ENCODE assay signal across 1 cellular context in the genomic region with DNA sequence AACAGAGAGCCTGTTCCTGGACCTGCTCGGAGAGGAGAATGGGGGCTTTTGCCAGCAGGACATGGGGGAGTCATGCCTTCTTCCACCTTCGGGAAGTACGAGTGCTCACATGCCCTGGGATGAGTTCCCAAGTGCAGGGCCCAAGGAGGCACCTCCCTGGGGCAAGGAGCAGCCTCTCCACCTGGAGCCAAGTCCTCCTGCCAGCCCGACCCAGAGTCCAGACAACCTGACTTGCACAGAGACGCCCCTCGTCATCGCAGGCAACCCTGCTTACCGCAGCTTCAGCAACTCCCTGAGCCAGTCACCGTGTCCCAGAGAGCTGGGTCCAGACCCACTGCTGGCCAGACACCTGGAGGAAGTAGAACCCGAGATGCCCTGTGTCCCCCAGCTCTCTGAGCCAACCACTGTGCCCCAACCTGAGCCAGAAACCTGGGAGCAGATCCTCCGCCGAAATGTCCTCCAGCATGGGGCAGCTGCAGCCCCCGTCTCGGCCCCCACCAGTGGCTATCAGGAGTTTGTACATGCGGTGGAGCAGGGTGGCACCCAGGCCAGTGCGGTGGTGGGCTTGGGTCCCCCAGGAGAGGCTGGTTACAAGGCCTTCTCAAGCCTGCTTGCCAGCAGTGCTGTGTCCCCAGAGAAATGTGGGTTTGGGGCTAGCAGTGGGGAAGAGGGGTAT.
TF ChIP-seq lines count a peak whose summit lies in the region.

No MANE protein-coding gene starts in this region.

TF ChIP-seq in HepG2, 621 proteins besides CTCF, POLR2A, EP300 and RAD21:
- TF ChIP-seq, protein P1, sequence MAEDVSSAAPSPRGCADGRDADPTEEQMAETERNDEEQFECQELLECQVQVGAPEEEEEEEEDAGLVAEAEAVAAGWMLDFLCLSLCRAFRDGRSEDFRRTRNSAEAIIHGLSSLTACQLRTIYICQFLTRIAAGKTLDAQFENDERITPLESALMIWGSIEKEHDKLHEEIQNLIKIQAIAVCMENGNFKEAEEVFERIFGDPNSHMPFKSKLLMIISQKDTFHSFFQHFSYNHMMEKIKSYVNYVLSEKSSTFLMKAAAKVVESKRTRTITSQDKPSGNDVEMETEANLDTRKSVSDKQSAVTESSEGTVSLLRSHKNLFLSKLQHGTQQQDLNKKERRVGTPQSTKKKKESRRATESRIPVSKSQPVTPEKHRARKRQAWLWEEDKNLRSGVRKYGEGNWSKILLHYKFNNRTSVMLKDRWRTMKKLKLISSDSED (CRISPR knock-in tag; IDR thresholded peaks at IDR 0.05), result no peak
- TF ChIP-seq FOXP1 (IDR thresholded peaks at IDR 0.05), result no peak
- no peak for TF ChIP-seq FOXP1 (CRISPR knock-in tag; IDR thresholded peaks at IDR 0.05)
- TF ChIP-seq TP53 (CRISPR knock-in tag; conservative IDR thresholded peaks at IDR 0.05), result no peak
- TF ChIP-seq, protein P2, sequence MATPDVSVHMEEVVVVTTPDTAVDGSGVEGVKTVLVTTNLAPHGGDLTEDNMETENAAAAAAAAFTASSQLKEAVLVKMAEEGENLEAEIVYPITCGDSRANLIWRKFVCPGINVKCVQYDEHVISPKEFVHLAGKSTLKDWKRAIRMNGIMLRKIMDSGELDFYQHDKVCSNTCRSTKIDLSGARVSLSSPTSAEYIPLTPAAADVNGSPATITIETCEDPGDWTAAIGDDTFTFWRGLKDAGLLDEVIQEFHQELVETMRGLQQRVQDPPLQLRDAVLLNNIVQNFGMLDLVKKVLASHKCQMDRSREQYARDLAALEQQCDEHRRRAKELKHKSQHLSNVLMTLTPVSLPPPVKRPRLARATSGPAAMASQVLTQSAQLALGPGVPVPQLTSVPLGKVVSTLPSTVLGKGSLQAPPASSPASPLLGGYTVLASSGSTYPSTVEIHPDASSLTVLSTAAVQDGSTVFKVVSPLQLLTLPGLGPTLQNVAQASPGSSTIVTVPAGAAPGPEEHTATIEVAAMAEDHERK (CRISPR knock-in tag; IDR thresholded peaks at IDR 0.05; ENCODE audit: low read depth), result no peak
- TF ChIP-seq ZNF777 (CRISPR knock-in tag; IDR thresholded peaks at IDR 0.05), result no peak
- TF ChIP-seq, protein P3, sequence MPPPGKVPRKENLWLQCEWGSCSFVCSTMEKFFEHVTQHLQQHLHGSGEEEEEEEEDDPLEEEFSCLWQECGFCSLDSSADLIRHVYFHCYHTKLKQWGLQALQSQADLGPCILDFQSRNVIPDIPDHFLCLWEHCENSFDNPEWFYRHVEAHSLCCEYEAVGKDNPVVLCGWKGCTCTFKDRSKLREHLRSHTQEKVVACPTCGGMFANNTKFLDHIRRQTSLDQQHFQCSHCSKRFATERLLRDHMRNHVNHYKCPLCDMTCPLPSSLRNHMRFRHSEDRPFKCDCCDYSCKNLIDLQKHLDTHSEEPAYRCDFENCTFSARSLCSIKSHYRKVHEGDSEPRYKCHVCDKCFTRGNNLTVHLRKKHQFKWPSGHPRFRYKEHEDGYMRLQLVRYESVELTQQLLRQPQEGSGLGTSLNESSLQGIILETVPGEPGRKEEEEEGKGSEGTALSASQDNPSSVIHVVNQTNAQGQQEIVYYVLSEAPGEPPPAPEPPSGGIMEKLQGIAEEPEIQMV (CRISPR knock-in tag; IDR thresholded peaks at IDR 0.05; ENCODE audit: low read depth), result no peak
- no peak for TF ChIP-seq ZC3H13 (CRISPR knock-in tag; IDR thresholded peaks at IDR 0.05)
- 0 out of 2 replicates have a peak, but pooled peaks have one; percentile 20 for TF ChIP-seq ZNF788 (CRISPR knock-in tag; IDR thresholded peaks at IDR 0.05; ENCODE audit: borderline replicate concordance)
- TF ChIP-seq IRX3 (CRISPR knock-in tag; IDR thresholded peaks at IDR 0.05; ENCODE audit: borderline replicate concordance, low read depth), result no peak
- no peak for TF ChIP-seq ZNF124 (CRISPR knock-in tag; IDR thresholded peaks at IDR 0.05)
- TF ChIP-seq HNRNPUL1 (IDR thresholded peaks at IDR 0.05; ENCODE audit: low read depth, low read length), result no peak
- TF ChIP-seq CENPX (CRISPR knock-in tag; IDR thresholded peaks at IDR 0.05), result no peak
- 0 out of 2 replicates have a peak, but pooled peaks have one; percentile 16 for TF ChIP-seq ZNF274 (CRISPR knock-in tag; IDR thresholded peaks at IDR 0.05)
- TF ChIP-seq, protein P4, sequence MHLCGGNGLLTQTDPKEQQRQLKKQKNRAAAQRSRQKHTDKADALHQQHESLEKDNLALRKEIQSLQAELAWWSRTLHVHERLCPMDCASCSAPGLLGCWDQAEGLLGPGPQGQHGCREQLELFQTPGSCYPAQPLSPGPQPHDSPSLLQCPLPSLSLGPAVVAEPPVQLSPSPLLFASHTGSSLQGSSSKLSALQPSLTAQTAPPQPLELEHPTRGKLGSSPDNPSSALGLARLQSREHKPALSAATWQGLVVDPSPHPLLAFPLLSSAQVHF (CRISPR knock-in tag; IDR thresholded peaks at IDR 0.05), result no peak
- no peak for TF ChIP-seq JDP2 (CRISPR knock-in tag; IDR thresholded peaks at IDR 0.05; ENCODE audit: borderline replicate concordance)
- no peak for TF ChIP-seq SALL2 (CRISPR knock-in tag; IDR thresholded peaks at IDR 0.05)
- no peak for TF ChIP-seq HOXA9 (CRISPR knock-in tag; IDR thresholded peaks at IDR 0.05; ENCODE audit: borderline replicate concordance)
- TF ChIP-seq NFRKB (IDR thresholded peaks at IDR 0.05), result no peak
- TF ChIP-seq, protein P5, sequence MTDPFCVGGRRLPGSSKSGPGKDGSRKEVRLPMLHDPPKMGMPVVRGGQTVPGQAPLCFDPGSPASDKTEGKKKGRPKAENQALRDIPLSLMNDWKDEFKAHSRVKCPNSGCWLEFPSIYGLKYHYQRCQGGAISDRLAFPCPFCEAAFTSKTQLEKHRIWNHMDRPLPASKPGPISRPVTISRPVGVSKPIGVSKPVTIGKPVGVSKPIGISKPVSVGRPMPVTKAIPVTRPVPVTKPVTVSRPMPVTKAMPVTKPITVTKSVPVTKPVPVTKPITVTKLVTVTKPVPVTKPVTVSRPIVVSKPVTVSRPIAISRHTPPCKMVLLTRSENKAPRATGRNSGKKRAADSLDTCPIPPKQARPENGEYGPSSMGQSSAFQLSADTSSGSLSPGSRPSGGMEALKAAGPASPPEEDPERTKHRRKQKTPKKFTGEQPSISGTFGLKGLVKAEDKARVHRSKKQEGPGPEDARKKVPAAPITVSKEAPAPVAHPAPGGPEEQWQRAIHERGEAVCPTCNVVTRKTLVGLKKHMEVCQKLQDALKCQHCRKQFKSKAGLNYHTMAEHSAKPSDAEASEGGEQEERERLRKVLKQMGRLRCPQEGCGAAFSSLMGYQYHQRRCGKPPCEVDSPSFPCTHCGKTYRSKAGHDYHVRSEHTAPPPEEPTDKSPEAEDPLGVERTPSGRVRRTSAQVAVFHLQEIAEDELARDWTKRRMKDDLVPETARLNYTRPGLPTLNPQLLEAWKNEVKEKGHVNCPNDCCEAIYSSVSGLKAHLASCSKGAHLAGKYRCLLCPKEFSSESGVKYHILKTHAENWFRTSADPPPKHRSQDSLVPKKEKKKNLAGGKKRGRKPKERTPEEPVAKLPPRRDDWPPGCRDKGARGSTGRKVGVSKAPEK (CRISPR knock-in tag; IDR thresholded peaks at IDR 0.05; ENCODE audit: borderline replicate concordance), result no peak
- TF ChIP-seq, protein P6, sequence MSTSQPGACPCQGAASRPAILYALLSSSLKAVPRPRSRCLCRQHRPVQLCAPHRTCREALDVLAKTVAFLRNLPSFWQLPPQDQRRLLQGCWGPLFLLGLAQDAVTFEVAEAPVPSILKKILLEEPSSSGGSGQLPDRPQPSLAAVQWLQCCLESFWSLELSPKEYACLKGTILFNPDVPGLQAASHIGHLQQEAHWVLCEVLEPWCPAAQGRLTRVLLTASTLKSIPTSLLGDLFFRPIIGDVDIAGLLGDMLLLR (CRISPR knock-in tag; IDR thresholded peaks at IDR 0.05), result 0 out of 2 replicates have a peak, but pooled peaks have one; percentile 42
- TF ChIP-seq NBN (conservative IDR thresholded peaks at IDR 0.05), result no peak
- no peak for TF ChIP-seq SUZ12 (IDR thresholded peaks at IDR 0.05; ENCODE audit: low read depth, low read length)
- TF ChIP-seq BRD4 (CRISPR knock-in tag; IDR thresholded peaks at IDR 0.05), result no peak
- no peak for TF ChIP-seq STAT5B (CRISPR knock-in tag; IDR thresholded peaks at IDR 0.05)
- no peak for TF ChIP-seq ZSCAN21 (CRISPR knock-in tag; IDR thresholded peaks at IDR 0.05; ENCODE audit: borderline replicate concordance)
- TF ChIP-seq WIZ (CRISPR knock-in tag; IDR thresholded peaks at IDR 0.05), result no peak
- TF ChIP-seq AGO2 (optimal IDR thresholded peaks at IDR 0.05; ENCODE audit: low read depth, low read length), result peak; percentile 33
- no peak for TF ChIP-seq ZNF878 (CRISPR knock-in tag; IDR thresholded peaks at IDR 0.05)
- TF ChIP-seq KDM1A (CRISPR knock-in tag; IDR thresholded peaks at IDR 0.05), result no peak
- TF ChIP-seq HHEX (CRISPR knock-in tag; IDR thresholded peaks at IDR 0.05), result no peak
- no peak for TF ChIP-seq ZBTB21 (CRISPR knock-in tag; IDR thresholded peaks at IDR 0.05)
- no peak for TF ChIP-seq GZF1 (CRISPR knock-in tag; IDR thresholded peaks at IDR 0.05)
- TF ChIP-seq ZNF282 (IDR thresholded peaks at IDR 0.05; ENCODE audit: partially characterized antibody), result no peak
- TF ChIP-seq, protein P7, sequence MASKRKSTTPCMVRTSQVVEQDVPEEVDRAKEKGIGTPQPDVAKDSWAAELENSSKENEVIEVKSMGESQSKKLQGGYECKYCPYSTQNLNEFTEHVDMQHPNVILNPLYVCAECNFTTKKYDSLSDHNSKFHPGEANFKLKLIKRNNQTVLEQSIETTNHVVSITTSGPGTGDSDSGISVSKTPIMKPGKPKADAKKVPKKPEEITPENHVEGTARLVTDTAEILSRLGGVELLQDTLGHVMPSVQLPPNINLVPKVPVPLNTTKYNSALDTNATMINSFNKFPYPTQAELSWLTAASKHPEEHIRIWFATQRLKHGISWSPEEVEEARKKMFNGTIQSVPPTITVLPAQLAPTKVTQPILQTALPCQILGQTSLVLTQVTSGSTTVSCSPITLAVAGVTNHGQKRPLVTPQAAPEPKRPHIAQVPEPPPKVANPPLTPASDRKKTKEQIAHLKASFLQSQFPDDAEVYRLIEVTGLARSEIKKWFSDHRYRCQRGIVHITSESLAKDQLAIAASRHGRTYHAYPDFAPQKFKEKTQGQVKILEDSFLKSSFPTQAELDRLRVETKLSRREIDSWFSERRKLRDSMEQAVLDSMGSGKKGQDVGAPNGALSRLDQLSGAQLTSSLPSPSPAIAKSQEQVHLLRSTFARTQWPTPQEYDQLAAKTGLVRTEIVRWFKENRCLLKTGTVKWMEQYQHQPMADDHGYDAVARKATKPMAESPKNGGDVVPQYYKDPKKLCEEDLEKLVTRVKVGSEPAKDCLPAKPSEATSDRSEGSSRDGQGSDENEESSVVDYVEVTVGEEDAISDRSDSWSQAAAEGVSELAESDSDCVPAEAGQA (IDR thresholded peaks at IDR 0.05; ENCODE audit: low read depth), result no peak
- TF ChIP-seq, protein P7 (CRISPR knock-in tag; IDR thresholded peaks at IDR 0.05; ENCODE audit: borderline replicate concordance), result no peak
- TF ChIP-seq, protein P8, sequence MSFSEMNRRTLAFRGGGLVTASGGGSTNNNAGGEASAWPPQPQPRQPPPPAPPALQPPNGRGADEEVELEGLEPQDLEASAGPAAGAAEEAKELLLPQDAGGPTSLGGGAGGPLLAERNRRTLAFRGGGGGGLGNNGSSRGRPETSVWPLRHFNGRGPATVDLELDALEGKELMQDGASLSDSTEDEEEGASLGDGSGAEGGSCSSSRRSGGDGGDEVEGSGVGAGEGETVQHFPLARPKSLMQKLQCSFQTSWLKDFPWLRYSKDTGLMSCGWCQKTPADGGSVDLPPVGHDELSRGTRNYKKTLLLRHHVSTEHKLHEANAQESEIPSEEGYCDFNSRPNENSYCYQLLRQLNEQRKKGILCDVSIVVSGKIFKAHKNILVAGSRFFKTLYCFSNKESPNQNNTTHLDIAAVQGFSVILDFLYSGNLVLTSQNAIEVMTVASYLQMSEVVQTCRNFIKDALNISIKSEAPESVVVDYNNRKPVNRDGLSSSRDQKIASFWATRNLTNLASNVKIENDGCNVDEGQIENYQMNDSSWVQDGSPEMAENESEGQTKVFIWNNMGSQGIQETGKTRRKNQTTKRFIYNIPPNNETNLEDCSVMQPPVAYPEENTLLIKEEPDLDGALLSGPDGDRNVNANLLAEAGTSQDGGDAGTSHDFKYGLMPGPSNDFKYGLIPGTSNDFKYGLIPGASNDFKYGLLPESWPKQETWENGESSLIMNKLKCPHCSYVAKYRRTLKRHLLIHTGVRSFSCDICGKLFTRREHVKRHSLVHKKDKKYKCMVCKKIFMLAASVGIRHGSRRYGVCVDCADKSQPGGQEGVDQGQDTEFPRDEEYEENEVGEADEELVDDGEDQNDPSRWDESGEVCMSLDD (CRISPR knock-in tag; IDR thresholded peaks at IDR 0.05; ENCODE audit: borderline replicate concordance), result no peak
